ENCODE assay signal across 1 cellular context in the genomic region with DNA sequence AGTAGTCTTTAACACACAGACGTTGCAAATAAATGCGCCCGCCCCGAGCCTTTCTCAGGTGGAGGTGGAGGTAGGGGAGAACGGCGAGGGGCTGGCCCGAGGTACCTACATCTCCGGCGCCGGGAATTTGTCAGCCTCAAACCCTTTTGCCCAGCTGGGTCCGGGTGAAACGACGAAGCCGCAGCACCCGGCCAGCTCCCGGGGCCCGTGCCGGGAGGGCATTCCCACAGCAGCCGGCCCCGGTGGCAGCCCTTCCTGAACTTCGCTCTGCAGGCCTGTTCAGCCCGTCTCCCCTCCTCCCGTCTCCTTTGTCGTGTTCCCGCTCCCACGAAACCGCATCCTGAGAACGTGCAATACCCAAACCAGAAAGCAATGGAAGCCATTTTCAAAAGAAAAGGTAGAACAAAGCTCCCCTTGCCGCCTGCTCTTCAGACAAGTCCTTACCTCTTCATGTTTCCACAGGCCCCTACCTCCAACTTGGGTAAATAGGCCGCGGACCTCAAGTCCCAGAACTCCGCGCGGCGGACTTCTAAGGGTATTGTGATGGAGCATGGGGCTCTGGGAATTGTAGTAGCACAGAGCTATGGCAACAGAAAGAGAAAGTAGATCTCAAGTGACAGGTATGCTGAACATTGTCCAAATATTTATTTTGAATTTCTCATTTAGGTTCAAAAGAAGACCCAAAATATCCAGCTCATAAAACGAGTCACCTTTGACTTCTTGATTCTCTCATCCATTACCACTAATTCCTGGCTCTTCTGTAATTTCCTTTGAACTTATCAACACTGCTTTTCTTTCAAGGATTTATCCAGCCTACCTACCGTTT.
TF ChIP-seq lines count a peak whose summit lies in the region.

A gene (minus strand): TSS at position 501 of the 826 bp plus-strand sequence. CDS start 49 bp downstream, at position 452.

TF ChIP-seq in HEK293, 187 proteins besides CTCF, POLR2A, EP300 and RAD21 (continued from another document):
- TF ChIP-seq, protein P1, sequence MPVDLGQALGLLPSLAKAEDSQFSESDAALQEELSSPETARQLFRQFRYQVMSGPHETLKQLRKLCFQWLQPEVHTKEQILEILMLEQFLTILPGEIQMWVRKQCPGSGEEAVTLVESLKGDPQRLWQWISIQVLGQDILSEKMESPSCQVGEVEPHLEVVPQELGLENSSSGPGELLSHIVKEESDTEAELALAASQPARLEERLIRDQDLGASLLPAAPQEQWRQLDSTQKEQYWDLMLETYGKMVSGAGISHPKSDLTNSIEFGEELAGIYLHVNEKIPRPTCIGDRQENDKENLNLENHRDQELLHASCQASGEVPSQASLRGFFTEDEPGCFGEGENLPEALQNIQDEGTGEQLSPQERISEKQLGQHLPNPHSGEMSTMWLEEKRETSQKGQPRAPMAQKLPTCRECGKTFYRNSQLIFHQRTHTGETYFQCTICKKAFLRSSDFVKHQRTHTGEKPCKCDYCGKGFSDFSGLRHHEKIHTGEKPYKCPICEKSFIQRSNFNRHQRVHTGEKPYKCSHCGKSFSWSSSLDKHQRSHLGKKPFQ (tag by site-specific recombination; IDR thresholded peaks at IDR 0.05): no peak
- TF ChIP-seq ZNF843 (tag by site-specific recombination; IDR thresholded peaks at IDR 0.05): no peak
- no peak for TF ChIP-seq ZNF623 (tag by site-specific recombination; IDR thresholded peaks at IDR 0.05)
- TF ChIP-seq PRDM1 (tag by site-specific recombination; IDR thresholded peaks at IDR 0.05): no peak
- no peak for TF ChIP-seq ZNF791 (tag by site-specific recombination; IDR thresholded peaks at IDR 0.05)
- no peak for TF ChIP-seq ZNF239 (tag by site-specific recombination; IDR thresholded peaks at IDR 0.05)
- no peak for TF ChIP-seq ZNF37A (tag by site-specific recombination; IDR thresholded peaks at IDR 0.05)
- TF ChIP-seq ZNF157 (tag by site-specific recombination; IDR thresholded peaks at IDR 0.05): no peak
- no peak for TF ChIP-seq ZNF529 (tag by site-specific recombination; IDR thresholded peaks at IDR 0.05; ENCODE audit: insufficient replicate concordance)
- no peak for TF ChIP-seq ZSCAN23 (tag by site-specific recombination; IDR thresholded peaks at IDR 0.05)
- no peak for TF ChIP-seq FEZF1 (tag by site-specific recombination; IDR thresholded peaks at IDR 0.05)
- no peak for TF ChIP-seq ZNF121 (tag by site-specific recombination; IDR thresholded peaks at IDR 0.05)
- peak; percentile 75 for TF ChIP-seq ZNF2 (tag by site-specific recombination; IDR thresholded peaks at IDR 0.05)
- no peak for TF ChIP-seq ZNF548 (tag by site-specific recombination; IDR thresholded peaks at IDR 0.05)
- no peak for TF ChIP-seq ZNF707 (tag by site-specific recombination; IDR thresholded peaks at IDR 0.05)
- TF ChIP-seq, protein P2, sequence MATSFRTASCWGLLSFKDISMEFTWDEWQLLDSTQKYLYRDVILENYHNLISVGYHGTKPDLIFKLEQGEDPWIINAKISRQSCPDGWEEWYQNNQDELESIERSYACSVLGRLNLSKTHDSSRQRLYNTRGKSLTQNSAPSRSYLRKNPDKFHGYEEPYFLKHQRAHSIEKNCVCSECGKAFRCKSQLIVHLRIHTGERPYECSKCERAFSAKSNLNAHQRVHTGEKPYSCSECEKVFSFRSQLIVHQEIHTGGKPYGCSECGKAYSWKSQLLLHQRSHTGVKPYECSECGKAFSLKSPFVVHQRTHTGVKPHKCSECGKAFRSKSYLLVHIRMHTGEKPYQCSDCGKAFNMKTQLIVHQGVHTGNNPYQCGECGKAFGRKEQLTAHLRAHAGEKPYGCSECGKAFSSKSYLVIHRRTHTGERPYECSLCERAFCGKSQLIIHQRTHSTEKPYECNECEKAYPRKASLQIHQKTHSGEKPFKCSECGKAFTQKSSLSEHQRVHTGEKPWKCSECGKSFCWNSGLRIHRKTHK (tag by site-specific recombination; IDR thresholded peaks at IDR 0.05): no peak
- no peak for TF ChIP-seq SCRT2 (tag by site-specific recombination; IDR thresholded peaks at IDR 0.05)
